Comparison of ENCODE assay signal across 9 cellular contexts in genomic region chr13:48977973-48978372, GRCh38. TPM values are rescaled to one million over a fixed set of nuclear protein-coding genes. Genes with fewer than 3 reads are reported as not detected.
DNase-seq lines count a peak whose midpoint lies in the region; ATAC-seq and TF ChIP-seq lines count a peak whose summit lies in the region.
"Had no signal": no experiment of that assay in that cellular context is flagged by ENCODE, and none has a peak within 500 bp of the region (broad histone marks: within the 10 kb centered on the region; RNA-seq: fewer than 3 reads in every experiment).

No MANE protein-coding gene starts in this region.

- peaks cover 41% of the 10 kb centered on the region for H3K4me1 Mint-ChIP-seq in activated CD8-positive, alpha-beta memory T cell treated with anti-CD3 and anti-CD28 coated beads, Interleukin-2, amount 10 ng/mL, durations not matched to agents 7 days and 5 days
- peaks cover 19 to 45% of the 10 kb centered on the region in 2 donors for H3K4me1 Mint-ChIP-seq in stimulated activated naive B cell treated with anti-CD40 and anti-IgM and Interleukin-4, amounts not matched to agents 10 μg/mL and 1 μg/mL and 100 μg/mL, for 72 hours
- H3K4me1 Mint-ChIP-seq in endothelial cell (ENCODE audit: unreplicated experiment) = peaks cover 24% of the 10 kb centered on the region

- no peak overlapping the region for H3K27ac ChIP-seq in RWPE1

- DNase-seq in activated CD8-positive, alpha-beta memory T cell treated with anti-CD3 and anti-CD28 coated beads, Interleukin-2, amount 10 ng/mL, durations not matched to agents 7 days and 5 days = no peak
- no peak for DNase-seq in activated CD8-positive, alpha-beta memory T cell treated with anti-CD3 and anti-CD28 coated beads for 24 hours
- DNase-seq in RWPE1 (ENCODE audit: low spot score) (peak; percentile 22), fibroblast of the aortic adventitia (ENCODE audit: low read depth) (peak; percentile 44), endothelial cell (ENCODE audit: low spot score) (no peak), T-helper 9 cell (no peak), GM19240 (ENCODE audit: insufficient read length, low spot score) (no peak)
- no peak for DNase-seq in stimulated activated naive B cell treated with anti-CD40 and anti-IgM and Interleukin-4, amounts not matched to agents 10 μg/mL and 1 μg/mL and 100 μg/mL, for 72 hours
- DNase-seq: activated effector memory CD4-positive, alpha-beta T cell treated with anti-CD3 and anti-CD28 coated beads, Interleukin-2, amount 50 U/mL, for 16 hours had no signal

- no peaks in the 10 kb centered on the region for H3K27me3 Mint-ChIP-seq in activated CD8-positive, alpha-beta memory T cell treated with anti-CD3 and anti-CD28 coated beads, Interleukin-2, amount 10 ng/mL, durations not matched to agents 7 days and 5 days
- H3K27me3 Mint-ChIP-seq in stimulated activated naive B cell treated with anti-CD40 and anti-IgM and Interleukin-4, amounts not matched to agents 10 μg/mL and 1 μg/mL and 100 μg/mL, for 72 hours = no peaks in the 10 kb centered on the region
- H3K27me3 Mint-ChIP-seq in endothelial cell (ENCODE audit: unreplicated experiment) = peaks cover 16% of the 10 kb centered on the region

- H3K27ac Mint-ChIP-seq in activated CD8-positive, alpha-beta memory T cell treated with anti-CD3 and anti-CD28 coated beads, Interleukin-2, amount 10 ng/mL, durations not matched to agents 7 days and 5 days = peak overlapping the region; percentile 59
- H3K27ac Mint-ChIP-seq in stimulated activated naive B cell treated with anti-CD40 and anti-IgM and Interleukin-4, amounts not matched to agents 10 μg/mL and 1 μg/mL and 100 μg/mL, for 72 hours = no peak overlapping the region
- no peak overlapping the region for H3K27ac Mint-ChIP-seq in endothelial cell (ENCODE audit: unreplicated experiment)

- peaks cover 13% of the 10 kb centered on the region for H3K9me3 Mint-ChIP-seq in activated CD8-positive, alpha-beta memory T cell treated with anti-CD3 and anti-CD28 coated beads, Interleukin-2, amount 10 ng/mL, durations not matched to agents 7 days and 5 days (ENCODE audit: low read depth)
- peaks cover 15 to 16% of the 10 kb centered on the region in 2 donors for H3K9me3 Mint-ChIP-seq in stimulated activated naive B cell treated with anti-CD40 and anti-IgM and Interleukin-4, amounts not matched to agents 10 μg/mL and 1 μg/mL and 100 μg/mL, for 72 hours
- H3K9me3 Mint-ChIP-seq in endothelial cell (ENCODE audit: unreplicated experiment) = no peaks in the 10 kb centered on the region

- peaks cover 39% of the 10 kb centered on the region for H3K36me3 Mint-ChIP-seq in activated CD8-positive, alpha-beta memory T cell treated with anti-CD3 and anti-CD28 coated beads, Interleukin-2, amount 10 ng/mL, durations not matched to agents 7 days and 5 days
- H3K36me3 Mint-ChIP-seq in stimulated activated naive B cell treated with anti-CD40 and anti-IgM and Interleukin-4, amounts not matched to agents 10 μg/mL and 1 μg/mL and 100 μg/mL, for 72 hours = peaks cover 11 to 13% of the 10 kb centered on the region in 2 donors
- peaks cover 3% of the 10 kb centered on the region for H3K36me3 Mint-ChIP-seq in endothelial cell (ENCODE audit: low read depth, unreplicated experiment)

- POLR2A ChIA-PET in RWPE1 (lab: Yijun Ruan, JAX; ENCODE audit: low non-redundant PET) = no interaction called here

- peak overlapping the region; percentile 82 for H3K4me3 ChIP-seq in fibroblast of the aortic adventitia (ENCODE audit: low read depth, low read length)

- no peak for TF ChIP-seq CTCF in RWPE1 (conservative IDR thresholded peaks at IDR 0.05; ENCODE audit: low read depth)
- no peak for TF ChIP-seq CTCF in fibroblast of the aortic adventitia (IDR thresholded peaks at IDR 0.05; ENCODE audit: insufficient read depth, low read length)
- no peak for TF ChIP-seq CTCF in endothelial cell (IDR thresholded peaks at IDR 0.05; ENCODE audit: unreplicated experiment)

- CTCF ChIA-PET in activated CD8-positive, alpha-beta memory T cell treated with anti-CD3 and anti-CD28 coated beads, Interleukin-2, amount 10 ng/mL, durations not matched to agents 7 days and 5 days (lab: Charles Lee) = no interaction called here
- CTCF ChIA-PET in RWPE1 (lab: Yijun Ruan, JAX) = interaction anchor here (0.7 kb wide), 1 partner anchor 30 kb away, joined by 6 read pairs; no protein-coding TSS in a partner anchor

- H3K4me3 Mint-ChIP-seq in activated CD8-positive, alpha-beta memory T cell treated with anti-CD3 and anti-CD28 coated beads, Interleukin-2, amount 10 ng/mL, durations not matched to agents 7 days and 5 days = peak overlapping the region; percentile 87
- H3K4me3 Mint-ChIP-seq in stimulated activated naive B cell treated with anti-CD40 and anti-IgM and Interleukin-4, amounts not matched to agents 10 μg/mL and 1 μg/mL and 100 μg/mL, for 72 hours = peak overlapping the region; percentile 52 to 53
- no peak overlapping the region for H3K4me3 Mint-ChIP-seq in endothelial cell (ENCODE audit: unreplicated experiment)

- ATAC-seq in activated CD8-positive, alpha-beta memory T cell treated with anti-CD3 and anti-CD28 coated beads, Interleukin-2, amount 10 ng/mL, durations not matched to agents 7 days and 5 days = no peak
- ATAC-seq in stimulated activated naive B cell treated with anti-CD40 and anti-IgM and Interleukin-4, amounts not matched to agents 10 μg/mL and 1 μg/mL and 100 μg/mL, for 72 hours (replicated peaks) = no peak

RNA-seq across cellular contexts. Expression of gene FNDC3A, which starts 2.3 kb away (rescaled TPM):
- 10 to 100 TPM; 22.3 to 28.7 TPM for total RNA-seq in activated CD8-positive, alpha-beta memory T cell treated with anti-CD3 and anti-CD28 coated beads, Interleukin-2, amount 10 ng/mL, durations not matched to agents 7 days and 5 days
- total RNA-seq in fibroblast of the aortic adventitia (ENCODE audit: low replicate concordance) (29.1 and 71.6 TPM in 2 replicates), endothelial cell (ENCODE audit: unreplicated experiment) (39.4 TPM)

Comparison
In these comparisons a context has a peak if more than half of its experiments do, and no peak if none do; other contexts are left out.
1. DNase-seq: peak in RWPE1 (single experiment) and fibroblast of the aortic adventitia (single experiment); none in activated CD8-positive, alpha-beta memory T cell treated with anti-CD3 and anti-CD28 coated beads, Interleukin-2, amount 10 ng/mL, durations not matched to agents 7 days and 5 days (single experiment), activated CD8-positive, alpha-beta memory T cell treated with anti-CD3 and anti-CD28 coated beads for 24 hours (single experiment), stimulated activated naive B cell treated with anti-CD40 and anti-IgM and Interleukin-4, amounts not matched to agents 10 μg/mL and 1 μg/mL and 100 μg/mL, for 72 hours (single experiment), endothelial cell (single experiment), T-helper 9 cell (single experiment) and GM19240 (single experiment).